In the genomic region with DNA sequence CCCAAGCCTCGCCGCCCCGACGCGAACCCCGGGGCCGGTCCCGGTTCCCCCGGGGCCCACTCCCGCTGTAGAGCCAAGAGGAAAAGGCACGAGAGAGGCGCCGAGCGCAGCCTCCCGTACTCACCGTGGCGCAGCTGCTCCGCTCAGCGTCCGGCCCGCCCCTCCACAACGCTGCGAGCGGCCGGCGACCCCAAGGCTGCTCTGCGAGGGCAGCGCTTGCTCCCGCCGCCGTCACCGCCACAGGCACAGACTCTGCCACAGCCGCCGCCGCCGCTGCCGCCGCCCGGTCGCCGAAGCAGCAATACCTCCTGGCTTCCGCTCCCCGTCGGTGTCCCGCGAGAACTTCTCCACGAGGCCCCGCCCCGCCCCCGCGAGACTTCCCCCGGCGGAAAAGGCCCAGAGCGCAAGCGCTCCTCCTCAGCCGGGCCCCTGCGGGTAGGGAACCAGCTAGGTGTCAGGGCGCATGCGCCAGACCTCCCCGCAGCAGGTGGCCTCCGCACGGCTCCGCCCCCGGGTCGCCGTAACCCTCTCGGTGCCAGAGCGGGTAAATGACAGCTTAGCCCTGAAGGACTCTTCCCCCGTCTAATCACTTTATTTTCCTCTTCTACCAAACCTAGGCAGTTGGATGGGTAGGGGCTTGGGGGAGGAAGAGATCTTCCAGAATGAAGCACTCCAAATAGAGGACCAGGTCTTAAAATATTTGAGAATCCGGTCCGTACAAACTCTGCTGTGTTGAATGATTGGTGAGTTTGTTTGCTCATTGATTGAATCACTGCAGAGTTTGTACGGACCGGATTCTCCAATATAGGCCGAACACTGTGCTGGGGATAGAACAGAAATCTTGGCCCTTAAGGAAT, we compare ENCODE assay signal across 8 cellular contexts. TPM values are rescaled to one million over a fixed set of nuclear protein-coding genes. Genes with fewer than 3 reads are reported as not detected.
DNase-seq lines count a peak whose midpoint lies in the region; ATAC-seq and TF ChIP-seq lines count a peak whose summit lies in the region.

Gene GRB2 (minus strand): TSS at position 314 of the 857 bp plus-strand sequence. CDS start 12,050 bp downstream, outside the sequence.

- peak within 1 kb of the TSS; percentile 83 for H3K27ac Mint-ChIP-seq in HFFc6
- H3K27ac Mint-ChIP-seq in activated naive CD4-positive, alpha-beta T cell treated with anti-CD3 and anti-CD28 coated beads, Interleukin-2, amount 10 ng/mL, durations not matched to agents 7 days and 5 days, result peak within 1 kb of the TSS; percentile 96

- H3K9ac ChIP-seq in SK-N-MC (ENCODE audit: insufficient read length), result peak within 1 kb of the TSS; percentile 93

- WGBS in gastroesophageal sphincter (ENCODE audit: low coverage in 1 of 2), 2 donors, result 0% methylated on average over 4 to 7 of the region's 74 CpGs

- peaks cover 32% of the 10 kb centered on the region for H3K4me1 Mint-ChIP-seq in HFFc6 (ENCODE audit: low read depth)
- peaks cover 45% of the 10 kb centered on the region for H3K4me1 Mint-ChIP-seq in activated naive CD4-positive, alpha-beta T cell treated with anti-CD3 and anti-CD28 coated beads, Interleukin-2, amount 10 ng/mL, durations not matched to agents 7 days and 5 days

- TF ChIP-seq CTCF in HFFc6 (IDR thresholded peaks at IDR 0.05) (no peak; the same call in 1 of the 2 replicates), gastroesophageal sphincter (IDR thresholded peaks at IDR 0.05) (peak in 2 of 4 experiments; percentile 10 to 32), neutrophil (IDR thresholded peaks at IDR 0.05) (peak; percentile 66), subcutaneous adipose tissue (IDR thresholded peaks at IDR 0.05; ENCODE audit: low read depth) (no peak)

- CTCF ChIA-PET in activated naive CD4-positive, alpha-beta T cell treated with anti-CD3 and anti-CD28 coated beads, Interleukin-2, amount 10 ng/mL, durations not matched to agents 7 days and 5 days (lab: Charles Lee), result interaction anchor here (0.5 to 1.6 kb wide), 7 partner anchors 66 to 282 kb away, joined by 3 to 15 read pairs (median 5); partner anchors contain the start of gene MIF4GD

- H3K4me1 ChIP-seq in gastroesophageal sphincter, result peaks cover 0 to 44% (median 11%) of the 10 kb centered on the region in 3 donors
- peaks cover 36 to 55% of the 10 kb centered on the region in 2 experiments for H3K4me1 ChIP-seq in neutrophil (ENCODE audit: control insufficient read depth in 1 of 2, insufficient read depth in 1 of 2, low read depth in 1 of 2, low read length in 1 of 2)

- H3K27me3 Mint-ChIP-seq in HFFc6 (ENCODE audit: insufficient read depth), result peaks cover 3% of the 10 kb centered on the region
- no peaks in the 10 kb centered on the region for H3K27me3 Mint-ChIP-seq in activated naive CD4-positive, alpha-beta T cell treated with anti-CD3 and anti-CD28 coated beads, Interleukin-2, amount 10 ng/mL, durations not matched to agents 7 days and 5 days

- H3K4me3 Mint-ChIP-seq in HFFc6, result peak within 1 kb of the TSS; percentile 91
- peak within 1 kb of the TSS; percentile 92 for H3K4me3 Mint-ChIP-seq in activated naive CD4-positive, alpha-beta T cell treated with anti-CD3 and anti-CD28 coated beads, Interleukin-2, amount 10 ng/mL, durations not matched to agents 7 days and 5 days

- H3K4me3 ChIP-seq in SK-N-MC (peak within 1 kb of the TSS; percentile 89), gastroesophageal sphincter (peak within 1 kb of the TSS; percentile 96 to 99), neutrophil (ENCODE audit: low read depth in 1 of 2, low read length in 1 of 2) (peak within 1 kb of the TSS; percentile 93 to 100)

- H3K9me3 ChIP-seq in SK-N-MC (ENCODE audit: low read depth, low read length), result no peaks in the 10 kb centered on the region
- no peaks in the 10 kb centered on the region for H3K9me3 ChIP-seq in gastroesophageal sphincter
- H3K9me3 ChIP-seq in neutrophil, result no peaks in the 10 kb centered on the region

- H3K27ac ChIP-seq in SK-N-MC (peak within 1 kb of the TSS; percentile 88), gastroesophageal sphincter (peak within 1 kb of the TSS; percentile 91 to 97 (median 92)), neutrophil (peak within 1 kb of the TSS; percentile 96)

- H3K36me3 ChIP-seq in SK-N-MC (ENCODE audit: insufficient read depth, low read length) (0 out of 2 replicates have a peak, but pooled peaks cover 3% of the 10 kb centered on the region), gastroesophageal sphincter (no peaks in the 10 kb centered on the region), neutrophil (no peaks in the 10 kb centered on the region)

- H3K36me3 Mint-ChIP-seq in HFFc6 (ENCODE audit: low read depth), result no peaks in the 10 kb centered on the region
- H3K36me3 Mint-ChIP-seq in activated naive CD4-positive, alpha-beta T cell treated with anti-CD3 and anti-CD28 coated beads, Interleukin-2, amount 10 ng/mL, durations not matched to agents 7 days and 5 days, result peaks cover 10% of the 10 kb centered on the region

- ATAC-seq in gastroesophageal sphincter, result peak; percentile 97

- TF ChIP-seq EP300 in gastroesophageal sphincter (IDR thresholded peaks at IDR 0.05), result no peak

- H3K27me3 ChIP-seq in gastroesophageal sphincter (no peaks in the 10 kb centered on the region), neutrophil (no peaks in the 10 kb centered on the region)

- DNase-seq in GF-D8 (lab: John Stamatoyannopoulos, UW), result peak; percentile 91
- peak; percentile 95 for DNase-seq in HFFc6
- peak; percentile 93 for DNase-seq in NCI-H1048 (lab: John Stamatoyannopoulos, UW)
- DNase-seq in SK-N-MC (ENCODE audit: low read depth, low spot score), result no peak
- peak; percentile 100 for DNase-seq in activated naive CD4-positive, alpha-beta T cell treated with anti-CD3 and anti-CD28 coated beads, Interleukin-2, amount 10 ng/mL, durations not matched to agents 7 days and 5 days

- peak; percentile 90 for TF ChIP-seq POLR2A in gastroesophageal sphincter (IDR thresholded peaks at IDR 0.05)

- no peaks in the 10 kb centered on the region for H3K9me3 Mint-ChIP-seq in HFFc6
- H3K9me3 Mint-ChIP-seq in activated naive CD4-positive, alpha-beta T cell treated with anti-CD3 and anti-CD28 coated beads, Interleukin-2, amount 10 ng/mL, durations not matched to agents 7 days and 5 days, result no peaks in the 10 kb centered on the region

RNA-seq across cellular contexts. Expression of gene GRB2, which starts in this region (rescaled TPM):
- 100 to 1,000 TPM; 104 to 138 (median 116) TPM for total RNA-seq in HFFc6 (2021; fragmentation: NEBNext Ultra II Directional; extraction: Animal tissue kit (Norgen Biotek cat#: 25700))
- total RNA-seq in gastroesophageal sphincter (100 to 1,000 TPM in 2 of 4 donors, 10 to 100 TPM in 2; 80.6 to 113 (median 97.6) TPM), subcutaneous adipose tissue (100 to 1,000 TPM in 2 of 4 donors, 10 to 100 TPM in 2; 69.3 to 133 (median 114) TPM)
